Comparison of ENCODE assay signal across 14 cellular contexts in genomic region chrX:357035-357692, GRCh38. TPM values are rescaled to one million over a fixed set of nuclear protein-coding genes. Genes with fewer than 3 reads are reported as not detected.
DNase-seq lines count a peak whose midpoint lies in the region; ATAC-seq and TF ChIP-seq lines count a peak whose summit lies in the region.
"Had no signal": no experiment of that assay in that cellular context is flagged by ENCODE, and none has a peak within 500 bp of the region (broad histone marks: within the 10 kb centered on the region; RNA-seq: fewer than 3 reads in every experiment).

No MANE protein-coding gene starts in this region.

- POLR2A ChIA-PET in MCF 10A (lab: Yijun Ruan, JAX) = no interaction called here

- peaks cover 22% of the 10 kb centered on the region for H3K4me1 Mint-ChIP-seq in activated CD8-positive, alpha-beta memory T cell treated with anti-CD3 and anti-CD28 coated beads, Interleukin-2, amount 10 ng/mL, durations not matched to agents 7 days and 5 days
- peaks cover 17% of the 10 kb centered on the region for H3K4me1 Mint-ChIP-seq in activated T-helper 2 cell treated with anti-CD3 and anti-CD28 coated beads, Interferon-gamma antibody, Interleukin-2, Interleukin-4, amounts not matched to agents 10 μg/mL and 5 μg/mL and 100 μg/mL, durations not matched to agents 14 hours and 24 hours and 36 hours (ENCODE audit: low read depth)
- H3K4me1 Mint-ChIP-seq in nephron progenitor cell (peaks cover 41% of the 10 kb centered on the region), MCF 10A (ENCODE audit: insufficient read depth, unreplicated experiment) (no peaks in the 10 kb centered on the region)

- no peaks in the 10 kb centered on the region for H3K27me3 Mint-ChIP-seq in activated CD8-positive, alpha-beta memory T cell treated with anti-CD3 and anti-CD28 coated beads, Interleukin-2, amount 10 ng/mL, durations not matched to agents 7 days and 5 days
- H3K27me3 Mint-ChIP-seq in activated T-helper 2 cell treated with anti-CD3 and anti-CD28 coated beads, Interferon-gamma antibody, Interleukin-2, Interleukin-4, amounts not matched to agents 10 μg/mL and 5 μg/mL and 100 μg/mL, durations not matched to agents 14 hours and 24 hours and 36 hours (ENCODE audit: low read depth) = no peaks in the 10 kb centered on the region
- peaks cover 3% of the 10 kb centered on the region for H3K27me3 Mint-ChIP-seq in nephron progenitor cell (ENCODE audit: low read depth, poor library complexity)
- no peaks in the 10 kb centered on the region for H3K27me3 Mint-ChIP-seq in MCF 10A (ENCODE audit: insufficient read depth, unreplicated experiment)
- H3K27me3 Mint-ChIP-seq: IgD-negative memory B cell had no signal

- CTCF ChIA-PET in activated CD8-positive, alpha-beta memory T cell treated with anti-CD3 and anti-CD28 coated beads, Interleukin-2, amount 10 ng/mL, durations not matched to agents 7 days and 5 days (lab: Charles Lee) = no interaction called here
- CTCF ChIA-PET in MCF 10A (lab: Yijun Ruan, JAX) = no interaction called here

- H3K27ac ChIP-seq in KOPT-K1 (ENCODE audit: low read depth, low read length, poor library complexity, severe bottlenecking) = peak overlapping the region; percentile 94
- H3K27ac ChIP-seq: adrenal gland, vagina had no signal

- TF ChIP-seq CTCF in nephron progenitor cell (IDR thresholded peaks at IDR 0.05) (no peak), MCF 10A (IDR thresholded peaks at IDR 0.05; ENCODE audit: unreplicated experiment) (no peak)

- no peak for DNase-seq in activated CD8-positive, alpha-beta memory T cell treated with anti-CD3 and anti-CD28 coated beads, Interleukin-2, amount 10 ng/mL, durations not matched to agents 7 days and 5 days
- DNase-seq in activated CD8-positive, alpha-beta memory T cell treated with anti-CD3 and anti-CD28 coated beads, Interleukin-2, amount 50 U/mL, for 48 hours = no peak
- no peak for DNase-seq in activated T-helper 2 cell treated with anti-CD3 and anti-CD28 coated beads, Interferon-gamma antibody, Interleukin-2, Interleukin-4, amounts not matched to agents 10 μg/mL and 5 μg/mL and 100 μg/mL, durations not matched to agents 14 hours and 24 hours and 36 hours (ENCODE audit: low spot score)
- DNase-seq in nephron progenitor cell = no peak
- no peak for DNase-seq in MCF 10A (ENCODE audit: unreplicated experiment)
- DNase-seq: adrenal gland, foreskin melanocyte, NCI-H1092, SHP77 treated with DMSO at 0.1 percent for 48 hours had no signal

- H3K9me3 Mint-ChIP-seq in activated CD8-positive, alpha-beta memory T cell treated with anti-CD3 and anti-CD28 coated beads, Interleukin-2, amount 10 ng/mL, durations not matched to agents 7 days and 5 days (ENCODE audit: low read depth) = peaks cover 16% of the 10 kb centered on the region
- H3K9me3 Mint-ChIP-seq in activated T-helper 2 cell treated with anti-CD3 and anti-CD28 coated beads, Interferon-gamma antibody, Interleukin-2, Interleukin-4, amounts not matched to agents 10 μg/mL and 5 μg/mL and 100 μg/mL, durations not matched to agents 14 hours and 24 hours and 36 hours = peaks cover 32% of the 10 kb centered on the region
- H3K9me3 Mint-ChIP-seq in nephron progenitor cell (peaks cover 37% of the 10 kb centered on the region), MCF 10A (ENCODE audit: unreplicated experiment) (no peaks in the 10 kb centered on the region)

- intact Hi-C loops in activated T-helper 2 cell treated with anti-CD3 and anti-CD28 coated beads, Interferon-gamma antibody, Interleukin-2, Interleukin-4, amounts not matched to agents 10 μg/mL and 5 μg/mL and 100 μg/mL, durations not matched to agents 14 hours and 24 hours and 36 hours (cut with micrococcal nuclease) = no loop called here
- intact Hi-C loops in MCF 10A (cut with micrococcal nuclease) = no loop called here

- peaks cover 35% of the 10 kb centered on the region for H3K9me3 ChIP-seq in KOPT-K1 (ENCODE audit: insufficient read depth, low read length, poor library complexity, severe bottlenecking)

- ATAC-seq in activated CD8-positive, alpha-beta memory T cell treated with anti-CD3 and anti-CD28 coated beads, Interleukin-2, amount 10 ng/mL, durations not matched to agents 7 days and 5 days = peak; percentile 7
- no peak for ATAC-seq in GM18858 (IDR thresholded peaks at IDR 0.05; ENCODE audit: unreplicated experiment)
- ATAC-seq in GM21723 (IDR thresholded peaks at IDR 0.05; ENCODE audit: unreplicated experiment) = no peak

- H3K27ac Mint-ChIP-seq in activated CD8-positive, alpha-beta memory T cell treated with anti-CD3 and anti-CD28 coated beads, Interleukin-2, amount 10 ng/mL, durations not matched to agents 7 days and 5 days = peak overlapping the region; percentile 82
- peak overlapping the region; percentile 83 for H3K27ac Mint-ChIP-seq in activated T-helper 2 cell treated with anti-CD3 and anti-CD28 coated beads, Interferon-gamma antibody, Interleukin-2, Interleukin-4, amounts not matched to agents 10 μg/mL and 5 μg/mL and 100 μg/mL, durations not matched to agents 14 hours and 24 hours and 36 hours
- H3K27ac Mint-ChIP-seq in nephron progenitor cell (peak overlapping the region; percentile 88), MCF 10A (ENCODE audit: low read depth, unreplicated experiment) (no peak overlapping the region)

- no peak overlapping the region for H3K4me3 Mint-ChIP-seq in activated CD8-positive, alpha-beta memory T cell treated with anti-CD3 and anti-CD28 coated beads, Interleukin-2, amount 10 ng/mL, durations not matched to agents 7 days and 5 days
- H3K4me3 Mint-ChIP-seq in activated T-helper 2 cell treated with anti-CD3 and anti-CD28 coated beads, Interferon-gamma antibody, Interleukin-2, Interleukin-4, amounts not matched to agents 10 μg/mL and 5 μg/mL and 100 μg/mL, durations not matched to agents 14 hours and 24 hours and 36 hours (ENCODE audit: low read depth) = peak overlapping the region; percentile 43
- H3K4me3 Mint-ChIP-seq in nephron progenitor cell (no peak overlapping the region), MCF 10A (ENCODE audit: unreplicated experiment) (no peak overlapping the region)
- H3K4me3 Mint-ChIP-seq: IgD-negative memory B cell had no signal

- no TSS peak for BruUV-seq in MCF 10A (replicated peaks; lab: Mats Ljungman, UMichigan)

- H3K36me3 Mint-ChIP-seq in activated CD8-positive, alpha-beta memory T cell treated with anti-CD3 and anti-CD28 coated beads, Interleukin-2, amount 10 ng/mL, durations not matched to agents 7 days and 5 days = peaks cover 50% of the 10 kb centered on the region
- H3K36me3 Mint-ChIP-seq in activated T-helper 2 cell treated with anti-CD3 and anti-CD28 coated beads, Interferon-gamma antibody, Interleukin-2, Interleukin-4, amounts not matched to agents 10 μg/mL and 5 μg/mL and 100 μg/mL, durations not matched to agents 14 hours and 24 hours and 36 hours (ENCODE audit: low read depth) = peaks cover 54% of the 10 kb centered on the region
- H3K36me3 Mint-ChIP-seq in nephron progenitor cell (ENCODE audit: low read depth) = peaks cover 82% of the 10 kb centered on the region
- H3K36me3 Mint-ChIP-seq in MCF 10A (ENCODE audit: insufficient read depth, unreplicated experiment) = peaks cover 14% of the 10 kb centered on the region

- peaks cover 72% of the 10 kb centered on the region for H3K36me3 ChIP-seq in KOPT-K1 (ENCODE audit: insufficient read depth, low read length)
- H3K36me3 ChIP-seq: adrenal gland had no signal

RNA-seq across cellular contexts. Expression of gene PPP2R3B, which starts 29.5 kb away (rescaled TPM):
- 10 to 100 TPM; 31.7 to 45.8 TPM for total RNA-seq in activated CD8-positive, alpha-beta memory T cell treated with anti-CD3 and anti-CD28 coated beads, Interleukin-2, amount 10 ng/mL, durations not matched to agents 7 days and 5 days
- total RNA-seq in activated T-helper 2 cell treated with anti-CD3 and anti-CD28 coated beads, Interferon-gamma antibody, Interleukin-2, Interleukin-4, amounts not matched to agents 10 μg/mL and 5 μg/mL and 100 μg/mL, durations not matched to agents 14 hours and 24 hours and 36 hours = 39.8 and 47.6 TPM in 2 replicates
- 13.7 and 14.0 TPM in 2 replicates for total RNA-seq in MCF 10A (2022)

RNA-seq across cellular contexts. Expression of gene GTPBP6, which starts 38.6 kb away (rescaled TPM):
- 10 to 100 TPM; 53.2 to 57.2 TPM for total RNA-seq in activated CD8-positive, alpha-beta memory T cell treated with anti-CD3 and anti-CD28 coated beads, Interleukin-2, amount 10 ng/mL, durations not matched to agents 7 days and 5 days
- total RNA-seq in activated T-helper 2 cell treated with anti-CD3 and anti-CD28 coated beads, Interferon-gamma antibody, Interleukin-2, Interleukin-4, amounts not matched to agents 10 μg/mL and 5 μg/mL and 100 μg/mL, durations not matched to agents 14 hours and 24 hours and 36 hours = 65.5 and 67.0 TPM in 2 replicates
- total RNA-seq in MCF 10A (2022) = 54.9 and 73.4 TPM in 2 replicates
